ENCODE assay signal across 29 cellular contexts in the genomic region with DNA sequence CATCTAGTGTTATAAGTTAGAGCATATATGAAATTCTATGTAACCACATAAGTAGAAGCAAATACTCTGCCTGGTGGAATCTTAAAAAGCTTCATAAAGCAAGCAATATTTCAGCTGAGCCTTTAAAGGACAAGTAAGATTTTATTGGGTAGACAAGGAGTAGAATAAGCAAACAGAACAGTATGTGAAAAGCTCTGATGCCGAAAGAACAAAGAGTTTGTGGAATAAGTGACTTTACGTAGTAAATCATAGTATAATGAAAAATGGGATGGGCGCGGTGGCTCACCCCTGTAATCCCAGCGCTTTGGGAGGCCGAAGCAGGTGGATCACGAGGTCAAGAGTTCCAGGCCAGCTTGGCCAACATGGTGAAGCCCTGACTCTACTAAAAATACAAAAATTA.
"Had no signal": no experiment of that assay in that cellular context is flagged by ENCODE, and none has a peak within 500 bp of the region (broad histone marks: within the 10 kb centered on the region; RNA-seq: fewer than 3 reads in every experiment).

No MANE protein-coding gene starts in this region.

- H3K27ac Mint-ChIP-seq: activated CD8-positive, alpha-beta T cell treated with anti-CD3 and anti-CD28 coated beads for 36 hours; activated naive CD4-positive, alpha-beta T cell treated with anti-CD3 and anti-CD28 coated beads for 36 hours; activated naive CD4-positive, alpha-beta T cell treated with anti-CD3 and anti-CD28 coated beads, Interleukin-2, amount 50 U/mL, for 24 hours; activated naive CD8-positive, alpha-beta T cell treated with anti-CD3 and anti-CD28 coated beads for 36 hours; activated naive CD8-positive, alpha-beta T cell treated with anti-CD3 and anti-CD28 coated beads, Interleukin-2, amount 50 U/mL, for 24 hours; activated T-helper 17 cell treated with anti-CD3 and anti-CD28 coated beads, Interleukin-2, amount 50 U/mL, for 72 hours; effector memory CD8-positive, alpha-beta T cell; WTC11 had no signal

- FAIRE-seq: colon had no signal

- ATAC-seq: activated CD4-positive, CD25-positive, alpha-beta regulatory T cell treated with anti-CD3 and anti-CD28 coated beads, Interleukin-2, amount 50 U/mL, for 24 hours; activated CD8-positive, alpha-beta T cell treated with anti-CD3 and anti-CD28 coated beads for 36 hours; activated naive CD8-positive, alpha-beta T cell treated with anti-CD3 and anti-CD28 coated beads, Interleukin-2, amount 50 U/mL, for 24 hours; activated T-cell treated with anti-CD3 and anti-CD28 coated beads, Interleukin-2, amount 50 U/mL, for 4 hours; activated T-helper 17 cell treated with anti-CD3 and anti-CD28 coated beads, Interleukin-2, amount 50 U/mL, for 72 hours; body of pancreas; effector memory CD8-positive, alpha-beta T cell; foreskin keratinocyte; gastroesophageal sphincter; WTC11 had no signal

- DNase-seq: activated CD4-positive, alpha-beta T cell treated with anti-CD3 and anti-CD28 coated beads for 48 hours; activated CD4-positive, alpha-beta T cell treated with anti-CD3 and anti-CD28 coated beads, Interleukin-2, amount 50 U/mL, for 1 hour; activated CD4-positive, alpha-beta T cell treated with anti-CD3 and anti-CD28 coated beads, Interleukin-2, amount 50 U/mL, for 48 hours; activated CD8-positive, alpha-beta memory T cell treated with anti-CD3 and anti-CD28 coated beads for 24 hours; activated CD8-positive, alpha-beta T cell treated with anti-CD3 and anti-CD28 coated beads for 36 hours; activated effector memory CD4-positive, alpha-beta T cell treated with anti-CD3 and anti-CD28 coated beads, Interleukin-2, amount 50 U/mL, for 16 hours; activated naive CD4-positive, alpha-beta T cell treated with anti-CD3 and anti-CD28 coated beads for 36 hours; activated naive CD8-positive, alpha-beta T cell treated with anti-CD3 and anti-CD28 coated beads for 36 hours; activated naive CD8-positive, alpha-beta T cell treated with anti-CD3 and anti-CD28 coated beads, Interleukin-2, amount 50 U/mL, for 24 hours; activated T-cell treated with anti-CD3 and anti-CD28 coated beads, Interleukin-2, amount 50 U/mL, for 4 hours; adrenal gland; amygdala; aorta; body of pancreas; caudate nucleus; cortex of kidney; dermis blood vessel endothelial cell; effector CD4-positive, alpha-beta T cell; effector memory CD8-positive, alpha-beta T cell; erythroblast; foreskin keratinocyte; T-helper 2 cell had no signal

- H3K4me1 Mint-ChIP-seq: activated naive CD4-positive, alpha-beta T cell treated with anti-CD3 and anti-CD28 coated beads, Interleukin-2, amount 50 U/mL, for 24 hours; activated naive CD8-positive, alpha-beta T cell treated with anti-CD3 and anti-CD28 coated beads for 36 hours; activated naive CD8-positive, alpha-beta T cell treated with anti-CD3 and anti-CD28 coated beads, Interleukin-2, amount 50 U/mL, for 24 hours; activated T-helper 17 cell treated with anti-CD3 and anti-CD28 coated beads, Interleukin-2, amount 50 U/mL, for 72 hours had no signal

- H3K9me3 Mint-ChIP-seq: activated CD8-positive, alpha-beta T cell treated with anti-CD3 and anti-CD28 coated beads for 36 hours; activated naive CD4-positive, alpha-beta T cell treated with anti-CD3 and anti-CD28 coated beads for 36 hours; activated naive CD4-positive, alpha-beta T cell treated with anti-CD3 and anti-CD28 coated beads, Interleukin-2, amount 50 U/mL, for 24 hours; activated naive CD8-positive, alpha-beta T cell treated with anti-CD3 and anti-CD28 coated beads for 36 hours; activated naive CD8-positive, alpha-beta T cell treated with anti-CD3 and anti-CD28 coated beads, Interleukin-2, amount 50 U/mL, for 24 hours; activated T-cell treated with anti-CD3 and anti-CD28 coated beads, Interleukin-2, amount 50 U/mL, for 4 hours; activated T-helper 17 cell treated with anti-CD3 and anti-CD28 coated beads, Interleukin-2, amount 50 U/mL, for 72 hours; effector memory CD8-positive, alpha-beta T cell had no signal

- H3K27me3 Mint-ChIP-seq: activated CD8-positive, alpha-beta T cell treated with anti-CD3 and anti-CD28 coated beads for 36 hours; activated naive CD4-positive, alpha-beta T cell treated with anti-CD3 and anti-CD28 coated beads, Interleukin-2, amount 50 U/mL, for 24 hours; activated naive CD8-positive, alpha-beta T cell treated with anti-CD3 and anti-CD28 coated beads for 36 hours; activated naive CD8-positive, alpha-beta T cell treated with anti-CD3 and anti-CD28 coated beads, Interleukin-2, amount 50 U/mL, for 24 hours; activated T-helper 17 cell treated with anti-CD3 and anti-CD28 coated beads, Interleukin-2, amount 50 U/mL, for 72 hours; effector memory CD8-positive, alpha-beta T cell had no signal

- H3K27ac ChIP-seq: adrenal gland, body of pancreas, esophagus muscularis mucosa, foreskin keratinocyte, gastroesophageal sphincter had no signal

- H3K4me3 Mint-ChIP-seq: activated CD8-positive, alpha-beta T cell treated with anti-CD3 and anti-CD28 coated beads for 36 hours; activated naive CD4-positive, alpha-beta T cell treated with anti-CD3 and anti-CD28 coated beads for 36 hours; activated naive CD4-positive, alpha-beta T cell treated with anti-CD3 and anti-CD28 coated beads, Interleukin-2, amount 50 U/mL, for 24 hours; activated naive CD8-positive, alpha-beta T cell treated with anti-CD3 and anti-CD28 coated beads for 36 hours; activated naive CD8-positive, alpha-beta T cell treated with anti-CD3 and anti-CD28 coated beads, Interleukin-2, amount 50 U/mL, for 24 hours; activated T-cell treated with anti-CD3 and anti-CD28 coated beads, Interleukin-2, amount 50 U/mL, for 4 hours; activated T-helper 17 cell treated with anti-CD3 and anti-CD28 coated beads, Interleukin-2, amount 50 U/mL, for 72 hours; effector memory CD8-positive, alpha-beta T cell; WTC11 had no signal

- H3K36me3 Mint-ChIP-seq: WTC11 had no signal
